In the genomic region with DNA sequence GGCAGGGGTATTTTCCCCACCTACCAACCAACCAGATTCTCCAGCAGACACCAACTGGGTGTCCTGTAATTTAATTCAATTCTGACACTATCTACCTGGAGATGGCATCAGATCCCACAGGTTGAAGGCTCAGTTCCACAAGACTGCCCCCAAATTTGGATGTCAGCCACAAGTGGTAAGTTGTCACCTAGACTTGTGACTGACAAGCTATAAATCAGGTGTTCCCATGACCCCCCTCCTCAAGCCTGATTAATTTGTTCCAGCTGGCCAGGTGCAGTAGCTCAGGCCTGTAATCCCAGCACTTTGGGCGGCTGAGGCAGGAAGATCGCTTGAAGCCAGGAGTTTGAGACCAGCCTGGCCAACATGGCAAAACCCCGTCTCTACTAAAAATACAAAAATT, we compare ENCODE assay signal across 1 cellular context.
TF ChIP-seq lines count a peak whose summit lies in the region.

No MANE protein-coding gene starts in this region.

TF ChIP-seq in K562, 482 proteins besides CTCF, POLR2A, EP300 and RAD21:
- TF ChIP-seq MEIS2 (IDR thresholded peaks at IDR 0.05; ENCODE audit: partially characterized antibody) = peak; percentile 14
- no peak for TF ChIP-seq HDAC8 (tag; IDR thresholded peaks at IDR 0.05)
- TF ChIP-seq GTF2F1 (IDR thresholded peaks at IDR 0.05; ENCODE audit: low read depth, low read length) = no peak
- TF ChIP-seq, protein P1, sequence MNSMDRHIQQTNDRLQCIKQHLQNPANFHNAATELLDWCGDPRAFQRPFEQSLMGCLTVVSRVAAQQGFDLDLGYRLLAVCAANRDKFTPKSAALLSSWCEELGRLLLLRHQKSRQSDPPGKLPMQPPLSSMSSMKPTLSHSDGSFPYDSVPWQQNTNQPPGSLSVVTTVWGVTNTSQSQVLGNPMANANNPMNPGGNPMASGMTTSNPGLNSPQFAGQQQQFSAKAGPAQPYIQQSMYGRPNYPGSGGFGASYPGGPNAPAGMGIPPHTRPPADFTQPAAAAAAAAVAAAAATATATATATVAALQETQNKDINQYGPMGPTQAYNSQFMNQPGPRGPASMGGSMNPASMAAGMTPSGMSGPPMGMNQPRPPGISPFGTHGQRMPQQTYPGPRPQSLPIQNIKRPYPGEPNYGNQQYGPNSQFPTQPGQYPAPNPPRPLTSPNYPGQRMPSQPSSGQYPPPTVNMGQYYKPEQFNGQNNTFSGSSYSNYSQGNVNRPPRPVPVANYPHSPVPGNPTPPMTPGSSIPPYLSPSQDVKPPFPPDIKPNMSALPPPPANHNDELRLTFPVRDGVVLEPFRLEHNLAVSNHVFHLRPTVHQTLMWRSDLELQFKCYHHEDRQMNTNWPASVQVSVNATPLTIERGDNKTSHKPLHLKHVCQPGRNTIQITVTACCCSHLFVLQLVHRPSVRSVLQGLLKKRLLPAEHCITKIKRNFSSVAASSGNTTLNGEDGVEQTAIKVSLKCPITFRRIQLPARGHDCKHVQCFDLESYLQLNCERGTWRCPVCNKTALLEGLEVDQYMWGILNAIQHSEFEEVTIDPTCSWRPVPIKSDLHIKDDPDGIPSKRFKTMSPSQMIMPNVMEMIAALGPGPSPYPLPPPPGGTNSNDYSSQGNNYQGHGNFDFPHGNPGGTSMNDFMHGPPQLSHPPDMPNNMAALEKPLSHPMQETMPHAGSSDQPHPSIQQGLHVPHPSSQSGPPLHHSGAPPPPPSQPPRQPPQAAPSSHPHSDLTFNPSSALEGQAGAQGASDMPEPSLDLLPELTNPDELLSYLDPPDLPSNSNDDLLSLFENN (IDR thresholded peaks at IDR 0.05; ENCODE audit: low read depth in 2 of 2, low read length in 2 of 2) = no peak
